In genomic region chr7:56033671-56034432, GRCh38 we compare ENCODE assay signal across 8 cellular contexts. TPM values are rescaled to one million over a fixed set of nuclear protein-coding genes. Genes with fewer than 3 reads are reported as not detected.
DNase-seq lines count a peak whose midpoint lies in the region; ATAC-seq and TF ChIP-seq lines count a peak whose summit lies in the region.

No MANE protein-coding gene starts in this region.

- H3K9me3 ChIP-seq in right atrium auricular region: no peaks in the 10 kb centered on the region

- peak overlapping the region; percentile 82 for H3K27ac Mint-ChIP-seq in activated naive CD8-positive, alpha-beta T cell treated with anti-CD3 and anti-CD28 coated beads, Interleukin-2, amount 50 U/mL, for 24 hours

- no peaks in the 10 kb centered on the region for H3K9me3 Mint-ChIP-seq in activated naive CD8-positive, alpha-beta T cell treated with anti-CD3 and anti-CD28 coated beads, Interleukin-2, amount 50 U/mL, for 24 hours

- H3K36me3 ChIP-seq in right atrium auricular region: no peaks in the 10 kb centered on the region
- H3K36me3 ChIP-seq in rectal smooth muscle tissue (ENCODE audit: control insufficient read depth, insufficient read depth, low read length): no peaks in the 10 kb centered on the region

- peaks cover 15% of the 10 kb centered on the region for H3K36me3 Mint-ChIP-seq in activated naive CD8-positive, alpha-beta T cell treated with anti-CD3 and anti-CD28 coated beads, Interleukin-2, amount 50 U/mL, for 24 hours (ENCODE audit: low read depth)

- peak; percentile 36 for TF ChIP-seq POLR2A in NB4 (IDR thresholded peaks at IDR 0.05; ENCODE audit: extremely low read depth, insufficient read length)

- peak; percentile 48; the same call in 2 of the 3 replicates for TF ChIP-seq CTCF in GM12872 (IDR thresholded peaks at IDR 0.05; ENCODE audit: insufficient read depth, low read depth, low read length)
- peak; percentile 20 for TF ChIP-seq CTCF in NB4 (IDR thresholded peaks at IDR 0.05; ENCODE audit: low read depth, low read length)
- TF ChIP-seq CTCF in right atrium auricular region (IDR thresholded peaks at IDR 0.05): peak in 1 of 2 donors; percentile 43

- H3K27ac ChIP-seq in right atrium auricular region (peak overlapping the region in 1 of 2 donors; percentile 28), rectal smooth muscle tissue (ENCODE audit: low read depth, low read length) (no peak overlapping the region)

- H3K9ac ChIP-seq in rectal smooth muscle tissue (ENCODE audit: low read length): no peak overlapping the region

- no peaks in the 10 kb centered on the region for H3K27me3 ChIP-seq in right atrium auricular region
- H3K27me3 ChIP-seq in rectal smooth muscle tissue (ENCODE audit: control insufficient read depth, insufficient read depth, low read length): no peaks in the 10 kb centered on the region

- H3K4me3 ChIP-seq in NB4 (ENCODE audit: low read depth, low read length) (peak overlapping the region; percentile 65), right atrium auricular region (peak overlapping the region; percentile 45 to 62), rectal smooth muscle tissue (ENCODE audit: low read length) (peak overlapping the region; percentile 81)

- H3K4me1 ChIP-seq in right atrium auricular region (peaks cover 0 to 4% of the 10 kb centered on the region in 2 donors), rectal smooth muscle tissue (ENCODE audit: control insufficient read depth, insufficient read depth, low read length) (no peaks in the 10 kb centered on the region)

- peaks cover 10% of the 10 kb centered on the region for H3K4me1 Mint-ChIP-seq in activated naive CD8-positive, alpha-beta T cell treated with anti-CD3 and anti-CD28 coated beads, Interleukin-2, amount 50 U/mL, for 24 hours

- no peaks in the 10 kb centered on the region for H3K27me3 Mint-ChIP-seq in activated naive CD8-positive, alpha-beta T cell treated with anti-CD3 and anti-CD28 coated beads, Interleukin-2, amount 50 U/mL, for 24 hours

- peak; percentile 97 for ATAC-seq in HG02571 (IDR thresholded peaks at IDR 0.05; ENCODE audit: unreplicated experiment)
- peak; percentile 92 for ATAC-seq in activated naive CD8-positive, alpha-beta T cell treated with anti-CD3 and anti-CD28 coated beads, Interleukin-2, amount 50 U/mL, for 24 hours

- peak overlapping the region; percentile 85 for H3K4me3 Mint-ChIP-seq in activated naive CD8-positive, alpha-beta T cell treated with anti-CD3 and anti-CD28 coated beads, Interleukin-2, amount 50 U/mL, for 24 hours

- DNase-seq in NB4 (ENCODE audit: low read depth): peak; percentile 99
- peak; percentile 23 to 52 for DNase-seq in SW 1271 (lab: John Stamatoyannopoulos, UW)
- peak; percentile 71 for DNase-seq in activated naive CD8-positive, alpha-beta T cell treated with anti-CD3 and anti-CD28 coated beads, Interleukin-2, amount 50 U/mL, for 24 hours
- DNase-seq in right atrium auricular region (ENCODE audit: low spot score): no peak
- no peak for DNase-seq in COLO668 (lab: John Stamatoyannopoulos, UW; ENCODE audit: unreplicated experiment)

RNA-seq across cellular contexts. Expression of gene PSPH, which starts 17.4 kb away (rescaled TPM):
- 10 to 100 TPM in 1 of 2 donors, 1 to 10 TPM in 1; 8.0 to 11.6 TPM for total RNA-seq in right atrium auricular region

RNA-seq across cellular contexts. Expression of gene CCT6A, which starts 17.7 kb away (rescaled TPM):
- 10 to 100 TPM; 39.3 to 68.1 TPM for total RNA-seq in right atrium auricular region

RNA-seq across cellular contexts. Expression of gene SUMF2, which starts 30.2 kb away (rescaled TPM):
- total RNA-seq in right atrium auricular region: 10 to 100 TPM; 31.7 to 54.9 TPM

RNA-seq across cellular contexts. Expression of gene PHKG1, which starts 58.9 kb away (rescaled TPM):
- total RNA-seq in right atrium auricular region: 10 to 100 TPM; 11.7 to 27.3 TPM

Comparison
In these comparisons a context has a peak if more than half of its experiments do, and no peak if none do; other contexts are left out.
1. DNase-seq: peak in NB4 (single experiment), SW 1271 (2 of 2) and activated naive CD8-positive, alpha-beta T cell treated with anti-CD3 and anti-CD28 coated beads, Interleukin-2, amount 50 U/mL, for 24 hours (single experiment); none in right atrium auricular region (single experiment) and COLO668 (single experiment).
2. Peak in every context shown above with its lines, with median percentiles within 50 percentile points of each other: H3K4me3 ChIP-seq.